ENCODE assay signal across 1 cellular context in genomic region chr9:127973169-127974001, GRCh38.
TF ChIP-seq lines count a peak whose summit lies in the region.

No MANE protein-coding gene starts in this region.

TF ChIP-seq in H1, 55 proteins besides CTCF, POLR2A, EP300 and RAD21:
- TF ChIP-seq MAFK (IDR thresholded peaks at IDR 0.05; ENCODE audit: low read depth, low read length) (no peak), GTF2F1 (IDR thresholded peaks at IDR 0.05; ENCODE audit: borderline replicate concordance, low read depth, low read length) (no peak), SIX5 (IDR thresholded peaks at IDR 0.05; ENCODE audit: low read depth, low read length) (no peak), CEBPB (IDR thresholded peaks at IDR 0.05; ENCODE audit: low read depth, low read length) (no peak)
TF ChIP-seq in H1: peak in this region for 0.
